Comparison of ENCODE assay signal across 2 cellular contexts in the genomic region with DNA sequence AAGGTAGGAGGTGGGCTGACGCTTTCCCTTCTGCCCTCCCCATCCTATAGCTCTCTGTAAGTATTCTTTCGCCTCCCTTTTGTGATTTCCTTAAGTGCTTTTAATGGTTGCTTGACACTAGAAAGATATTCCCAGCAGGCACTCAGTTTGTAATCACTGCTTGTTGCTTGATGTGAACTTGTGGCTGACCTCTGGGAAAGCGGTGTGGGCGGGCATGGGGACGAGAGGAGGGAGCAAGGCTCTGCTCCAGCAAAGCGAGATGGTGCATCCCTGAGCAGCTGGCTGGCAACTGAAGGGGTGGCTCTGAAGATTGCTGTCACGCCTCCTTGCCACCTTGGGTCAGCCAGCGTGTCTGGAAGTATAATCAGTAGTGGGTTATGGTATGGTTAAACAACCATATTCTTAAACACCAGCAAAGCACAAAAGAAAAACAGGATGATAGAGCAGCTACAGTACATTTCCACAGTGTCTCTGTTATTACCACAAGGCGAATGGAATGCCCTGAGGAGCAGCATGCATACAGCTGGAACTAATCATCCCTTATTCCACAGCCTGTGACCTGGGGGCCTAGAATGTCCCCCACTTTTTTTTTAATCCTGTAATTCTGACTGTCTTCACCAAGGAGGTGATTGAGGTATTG.
TF ChIP-seq lines count a peak whose summit lies in the region.

No MANE protein-coding gene starts in this region.

TF ChIP-seq in GM23338, 12 proteins besides CTCF, POLR2A, EP300 and RAD21:
- TF ChIP-seq REST (IDR thresholded peaks at IDR 0.05; ENCODE audit: unreplicated experiment) (no peak), CREB1 (CRISPR knock-in tag; IDR thresholded peaks at IDR 0.05; ENCODE audit: low read depth) (no peak), ETS1 (IDR thresholded peaks at IDR 0.05) (no peak), ZNF462 (CRISPR knock-in tag; IDR thresholded peaks at IDR 0.05) (no peak)

TF ChIP-seq in K562, 482 proteins besides CTCF, POLR2A, EP300 and RAD21:
- TF ChIP-seq PPARD (CRISPR knock-in tag; IDR thresholded peaks at IDR 0.05) (no peak), DMBX1 (CRISPR knock-in tag; IDR thresholded peaks at IDR 0.05; ENCODE audit: borderline replicate concordance) (peak; percentile 47; the same call in 1 of the 2 replicates), ZNF584 (CRISPR knock-in tag; IDR thresholded peaks at IDR 0.05; ENCODE audit: low read depth) (no peak), HDAC3 (IDR thresholded peaks at IDR 0.05; ENCODE audit: borderline replicate concordance, partially characterized antibody) (no peak), KLF6 (CRISPR knock-in tag; IDR thresholded peaks at IDR 0.05; ENCODE audit: borderline replicate concordance) (peak; percentile 45; the same call in 1 of the 2 replicates), FOS (IDR thresholded peaks at IDR 0.05; ENCODE audit: extremely low read depth, insufficient read length) (no peak), DLX4 (CRISPR knock-in tag; IDR thresholded peaks at IDR 0.05) (no peak), NR2C1 (IDR thresholded peaks at IDR 0.05) (no peak), NR2C1 (tag; IDR thresholded peaks at IDR 0.05) (0 out of 2 replicates have a peak, but pooled peaks have one; percentile 35), ZNF589 (CRISPR knock-in tag; IDR thresholded peaks at IDR 0.05; ENCODE audit: low read depth) (peak; percentile 16; the same call in 1 of the 2 replicates), RREB1 (CRISPR knock-in tag; IDR thresholded peaks at IDR 0.05) (0 out of 2 replicates have a peak, but pooled peaks have one; percentile 47)
